16 cellular contexts compared by ENCODE assay signal in the genomic region with DNA sequence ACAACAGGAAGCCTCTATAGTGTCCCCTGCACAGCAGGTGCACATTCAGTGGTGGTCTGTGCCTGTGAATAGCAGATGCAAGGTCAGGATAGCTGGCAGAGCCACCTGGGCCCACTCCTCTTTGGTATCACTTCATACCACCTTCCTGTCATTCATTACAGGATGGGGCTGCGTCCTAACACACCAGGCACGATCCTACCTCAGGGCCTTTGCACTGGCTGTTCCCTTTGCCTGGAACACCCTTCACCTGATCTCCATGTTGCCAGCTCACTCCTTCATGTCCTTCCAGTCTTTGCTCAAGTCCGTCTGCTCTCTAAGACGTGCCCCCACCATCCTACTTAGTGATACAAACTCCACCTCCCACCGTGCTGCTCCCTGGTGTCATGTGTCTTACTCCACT. TPM values are rescaled to one million over a fixed set of nuclear protein-coding genes. Genes with fewer than 3 reads are reported as not detected.
"Had no signal": no experiment of that assay in that cellular context is flagged by ENCODE, and none has a peak within 500 bp of the region (broad histone marks: within the 10 kb centered on the region; RNA-seq: fewer than 3 reads in every experiment).

No MANE protein-coding gene starts in this region.

- DNase-seq: activated effector memory CD4-positive, alpha-beta T cell treated with anti-CD3 and anti-CD28 coated beads, Interleukin-2, amount 50 U/mL, for 16 hours; activated naive CD4-positive, alpha-beta T cell treated with anti-CD3 and anti-CD28 coated beads, Interleukin-2, amount 50 U/mL, for 16 hours; adrenal gland; dermis blood vessel endothelial cell; foreskin keratinocyte; hypothalamus; lower lobe of right lung; SK-N-SH; stimulated activated CD4-positive, alpha-beta T cell treated with anti-CD3 and anti-CD28 coated beads, Interleukin-12 subunit alpha, Interleukin-12 subunit beta, amount 100 ng/mL, for 4 hours; stimulated activated CD4-positive, alpha-beta T cell treated with anti-CD3 and anti-CD28 coated beads, Interleukin-1b, Interleukin-23, amount 100 ng/mL, for 48 hours; stimulated activated CD8-positive, alpha-beta memory T cell treated with anti-CD3 and anti-CD28 coated beads, Interleukin-4, amount 100 ng/mL, for 48 hours; stimulated activated naive CD4-positive, alpha-beta T cell treated with Interleukin-2 at 50 U/mL for 16 hours; thyroid gland had no signal

- H3K9me3 Mint-ChIP-seq: mesothelial cell of epicardium, neural progenitor cell had no signal

- H3K4me3 Mint-ChIP-seq: mesothelial cell of epicardium, neural progenitor cell had no signal

- ATAC-seq: foreskin keratinocyte, lower lobe of right lung had no signal

- H3K27ac Mint-ChIP-seq: mesothelial cell of epicardium, neural progenitor cell had no signal

RNA-seq across cellular contexts. Expression of a gene that starts 14.2 kb away (rescaled TPM):
- total RNA-seq: dermis blood vessel endothelial cell, right atrium auricular region had no signal
